Comparison of ENCODE assay signal across 29 cellular contexts in the genomic region with DNA sequence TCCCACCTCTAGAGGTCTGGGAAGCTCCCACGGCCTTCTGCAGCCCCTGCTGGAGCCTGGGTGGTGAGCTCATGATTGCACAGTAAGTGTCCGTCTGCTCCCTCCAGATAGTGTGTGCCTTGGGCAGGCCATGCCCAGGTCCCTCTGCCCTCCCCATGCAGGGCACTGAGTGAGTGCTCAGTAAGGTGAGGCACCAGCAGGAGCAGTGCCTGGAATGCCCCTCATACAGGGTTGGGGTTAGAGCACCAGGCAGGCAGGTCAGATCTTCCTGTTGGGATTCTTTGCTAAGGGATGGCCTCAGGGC. TPM values are rescaled to one million over a fixed set of nuclear protein-coding genes. Genes with fewer than 3 reads are reported as not detected.
DNase-seq lines count a peak whose midpoint lies in the region; ATAC-seq, FAIRE-seq and TF ChIP-seq lines count a peak whose summit lies in the region.
"Had no signal": no experiment of that assay in that cellular context is flagged by ENCODE, and none has a peak within 500 bp of the region (broad histone marks: within the 10 kb centered on the region; RNA-seq: fewer than 3 reads in every experiment).

No MANE protein-coding gene starts in this region.

- H4K20me1 ChIP-seq in BLaER1, result peaks cover 38% of the 10 kb centered on the region

- no peaks in the 10 kb centered on the region for H3K27me3 ChIP-seq in BLaER1
- H3K27me3 ChIP-seq in gastroesophageal sphincter, result no peaks in the 10 kb centered on the region

- H3K4me3 Mint-ChIP-seq in stimulated activated effector memory CD8-positive, alpha-beta T cell treated with anti-CD3 and anti-CD28 coated beads, Interleukin-12 subunit alpha, Interleukin-12 subunit beta, amount 100 ng/mL, for 72 hours, result no peak overlapping the region
- H3K4me3 Mint-ChIP-seq: activated naive CD8-positive, alpha-beta T cell treated with anti-CD3 and anti-CD28 coated beads, Interleukin-2, amount 10 ng/mL, durations not matched to agents 7 days and 5 days; CD14-positive monocyte; naive thymus-derived CD4-positive, alpha-beta T cell; stimulated activated naive CD8-positive, alpha-beta T cell treated with anti-CD3 and anti-CD28 coated beads, Interleukin-15, amount 100 ng/mL, for 72 hours; T-helper 17 cell had no signal

- H3K4me1 Mint-ChIP-seq in stimulated activated effector memory CD8-positive, alpha-beta T cell treated with anti-CD3 and anti-CD28 coated beads, Interleukin-12 subunit alpha, Interleukin-12 subunit beta, amount 100 ng/mL, for 72 hours, result peaks cover 14% of the 10 kb centered on the region

- no peak for DNase-seq in stimulated activated effector memory CD8-positive, alpha-beta T cell treated with anti-CD3 and anti-CD28 coated beads, Interleukin-12 subunit alpha, Interleukin-12 subunit beta, amount 100 ng/mL, for 72 hours (ENCODE audit: low spot score in 2 of 2)
- DNase-seq in RCC 7860 (ENCODE audit: low spot score), result no peak
- no peak for DNase-seq in stimulated activated CD4-positive, alpha-beta T cell treated with anti-CD3 and anti-CD28 coated beads, Interleukin-4, amount 100 ng/mL, for 4 hours
- DNase-seq: activated CD8-positive, alpha-beta memory T cell treated with anti-CD3 and anti-CD28 coated beads, Interleukin-2, amount 50 U/mL, for 4 hours; activated naive CD8-positive, alpha-beta T cell treated with anti-CD3 and anti-CD28 coated beads, Interleukin-2, amount 10 ng/mL, durations not matched to agents 7 days and 5 days; DMS 273 treated with DMSO at 0.1 percent for 48 hours; foreskin fibroblast; GF-D8; GOT3; KBM-7; mesenchymal stem cell; naive thymus-derived CD4-positive, alpha-beta T cell; NCI-H187; NCI-H774; PC-9; stimulated activated CD4-positive, alpha-beta T cell treated with anti-CD3 and anti-CD28 coated beads, Interleukin-2, amount 100 ng/mL, for 48 hours; stimulated activated naive CD8-positive, alpha-beta T cell treated with anti-CD3 and anti-CD28 coated beads, Interleukin-15, amount 100 ng/mL, for 72 hours; T-helper 17 cell had no signal

- H3K4me2 ChIP-seq in BLaER1, result no peak overlapping the region
- H3K4me2 ChIP-seq: PC-9 had no signal

- H3K36me3 Mint-ChIP-seq in stimulated activated effector memory CD8-positive, alpha-beta T cell treated with anti-CD3 and anti-CD28 coated beads, Interleukin-12 subunit alpha, Interleukin-12 subunit beta, amount 100 ng/mL, for 72 hours, result peaks cover 29% of the 10 kb centered on the region

- TF ChIP-seq EP300 in gastroesophageal sphincter (IDR thresholded peaks at IDR 0.05), result no peak

- H3K27ac ChIP-seq in BLaER1 (0 out of 2 replicates have a peak overlapping the region, but pooled peaks have one; percentile 66), VCaP (peak overlapping the region; percentile 60), gastroesophageal sphincter (peak overlapping the region in 3 of 4 donors; percentile 75 to 79 (median 78))
- H3K27ac ChIP-seq: epithelial cell of prostate, parathyroid adenoma, PC-9 had no signal

- H3K9me3 ChIP-seq in BLaER1 (no peaks in the 10 kb centered on the region), gastroesophageal sphincter (no peaks in the 10 kb centered on the region)

- FAIRE-seq in RCC 7860 (lab: Jason Lieb, UNC), result no peak
- FAIRE-seq: GM19239, kidney had no signal

- no peak overlapping the region for H3K4me3 ChIP-seq in BLaER1
- H3K4me3 ChIP-seq in gastroesophageal sphincter, result no peak overlapping the region
- H3K4me3 ChIP-seq: PC-9, skin epidermis had no signal

- TF ChIP-seq CTCF in VCaP (conservative IDR thresholded peaks at IDR 0.05), result no peak
- no peak for TF ChIP-seq CTCF in gastroesophageal sphincter (IDR thresholded peaks at IDR 0.05)

- 0 out of 2 replicates have a peak overlapping the region, but pooled peaks have one; percentile 38 for H3K9ac ChIP-seq in BLaER1
- H3K9ac ChIP-seq: parathyroid adenoma had no signal

- peaks cover 27% of the 10 kb centered on the region for H3K36me3 ChIP-seq in BLaER1
- peaks cover 0 to 61% of the 10 kb centered on the region in 2 donors for H3K36me3 ChIP-seq in gastroesophageal sphincter

- H3K27ac Mint-ChIP-seq in stimulated activated effector memory CD8-positive, alpha-beta T cell treated with anti-CD3 and anti-CD28 coated beads, Interleukin-12 subunit alpha, Interleukin-12 subunit beta, amount 100 ng/mL, for 72 hours, result peak overlapping the region; percentile 37
- H3K27ac Mint-ChIP-seq: activated naive CD8-positive, alpha-beta T cell treated with anti-CD3 and anti-CD28 coated beads, Interleukin-2, amount 10 ng/mL, durations not matched to agents 7 days and 5 days; CD14-positive monocyte; stimulated activated naive CD8-positive, alpha-beta T cell treated with anti-CD3 and anti-CD28 coated beads, Interleukin-15, amount 100 ng/mL, for 72 hours had no signal

- H3K4me1 ChIP-seq in BLaER1 (peaks cover 61% of the 10 kb centered on the region), gastroesophageal sphincter (peaks cover 0 to 44% (median 19%) of the 10 kb centered on the region in 3 donors)
- H3K4me1 ChIP-seq: parathyroid adenoma had no signal

- ATAC-seq in gastroesophageal sphincter (peak; percentile 18), GM19395 (IDR thresholded peaks at IDR 0.05; ENCODE audit: unreplicated experiment) (no peak), GM18498 (IDR thresholded peaks at IDR 0.05; ENCODE audit: unreplicated experiment) (no peak)
- no peak for ATAC-seq in stimulated activated effector memory CD8-positive, alpha-beta T cell treated with anti-CD3 and anti-CD28 coated beads, Interleukin-12 subunit alpha, Interleukin-12 subunit beta, amount 100 ng/mL, for 72 hours
- ATAC-seq: naive thymus-derived CD4-positive, alpha-beta T cell; stimulated activated naive CD8-positive, alpha-beta T cell treated with anti-CD3 and anti-CD28 coated beads, Interleukin-15, amount 100 ng/mL, for 72 hours; T-helper 17 cell had no signal

- H3K9me3 Mint-ChIP-seq in stimulated activated effector memory CD8-positive, alpha-beta T cell treated with anti-CD3 and anti-CD28 coated beads, Interleukin-12 subunit alpha, Interleukin-12 subunit beta, amount 100 ng/mL, for 72 hours, result no peaks in the 10 kb centered on the region
- H3K9me3 Mint-ChIP-seq: activated naive CD8-positive, alpha-beta T cell treated with anti-CD3 and anti-CD28 coated beads, Interleukin-2, amount 10 ng/mL, durations not matched to agents 7 days and 5 days; CD14-positive monocyte; naive thymus-derived CD4-positive, alpha-beta T cell; stimulated activated naive CD8-positive, alpha-beta T cell treated with anti-CD3 and anti-CD28 coated beads, Interleukin-15, amount 100 ng/mL, for 72 hours had no signal

- TF ChIP-seq POLR2A in gastroesophageal sphincter (IDR thresholded peaks at IDR 0.05), result no peak

- WGBS in gastroesophageal sphincter (ENCODE audit: low coverage in 1 of 2), 2 donors, result no CpG with 5 or more reads among the region's 2 CpGs

RNA-seq across cellular contexts. Expression of a gene that starts 50.3 kb away (rescaled TPM):
- total RNA-seq in gastroesophageal sphincter, result 10 to 100 TPM; 19.9 to 27.5 (median 21.6) TPM
